ENCODE assay signal across 15 cellular contexts in genomic region chr2:101364878-101365277, GRCh38. TPM values are rescaled to one million over a fixed set of nuclear protein-coding genes. Genes with fewer than 3 reads are reported as not detected.
DNase-seq lines count a peak whose midpoint lies in the region; ATAC-seq and TF ChIP-seq lines count a peak whose summit lies in the region.
"Had no signal": no experiment of that assay in that cellular context is flagged by ENCODE, and none has a peak within 500 bp of the region (broad histone marks: within the 10 kb centered on the region; RNA-seq: fewer than 3 reads in every experiment).

No MANE protein-coding gene starts in this region.

- H3K27me3 Mint-ChIP-seq in activated CD8-positive, alpha-beta T cell treated with anti-CD3 and anti-CD28 coated beads, Interleukin-2, amount 10 ng/mL, durations not matched to agents 7 days and 5 days (ENCODE audit: low read depth), result peaks cover 21% of the 10 kb centered on the region
- no peaks in the 10 kb centered on the region for H3K27me3 Mint-ChIP-seq in activated CD8-positive, alpha-beta T cell treated with anti-CD3 and anti-CD28 coated beads for 36 hours
- peaks cover 23% of the 10 kb centered on the region for H3K27me3 Mint-ChIP-seq in activated T-helper 2 cell treated with anti-CD3 and anti-CD28 coated beads, Interferon-gamma antibody, Interleukin-2, Interleukin-4, amounts not matched to agents 10 μg/mL and 5 μg/mL and 100 μg/mL, durations not matched to agents 14 hours and 24 hours and 36 hours (ENCODE audit: low read depth)

- no peaks in the 10 kb centered on the region for H3K9me3 Mint-ChIP-seq in activated CD8-positive, alpha-beta T cell treated with anti-CD3 and anti-CD28 coated beads, Interleukin-2, amount 10 ng/mL, durations not matched to agents 7 days and 5 days (ENCODE audit: insufficient read depth)
- no peaks in the 10 kb centered on the region for H3K9me3 Mint-ChIP-seq in activated CD8-positive, alpha-beta T cell treated with anti-CD3 and anti-CD28 coated beads for 36 hours
- no peaks in the 10 kb centered on the region for H3K9me3 Mint-ChIP-seq in activated T-helper 2 cell treated with anti-CD3 and anti-CD28 coated beads, Interferon-gamma antibody, Interleukin-2, Interleukin-4, amounts not matched to agents 10 μg/mL and 5 μg/mL and 100 μg/mL, durations not matched to agents 14 hours and 24 hours and 36 hours
- H3K9me3 Mint-ChIP-seq: HFFc6 had no signal

- H3K36me3 Mint-ChIP-seq in activated CD8-positive, alpha-beta T cell treated with anti-CD3 and anti-CD28 coated beads, Interleukin-2, amount 10 ng/mL, durations not matched to agents 7 days and 5 days (ENCODE audit: low read depth), result no peaks in the 10 kb centered on the region
- no peaks in the 10 kb centered on the region for H3K36me3 Mint-ChIP-seq in activated CD8-positive, alpha-beta T cell treated with anti-CD3 and anti-CD28 coated beads for 36 hours (ENCODE audit: low read depth)
- H3K36me3 Mint-ChIP-seq in activated T-helper 2 cell treated with anti-CD3 and anti-CD28 coated beads, Interferon-gamma antibody, Interleukin-2, Interleukin-4, amounts not matched to agents 10 μg/mL and 5 μg/mL and 100 μg/mL, durations not matched to agents 14 hours and 24 hours and 36 hours (ENCODE audit: low read depth), result no peaks in the 10 kb centered on the region

- peak overlapping the region; percentile 41 for H3K27ac ChIP-seq in angular gyrus (ENCODE audit: low read depth, low read length)
- H3K27ac ChIP-seq: 22Rv1, BLaER1, HL-60 had no signal

- TF ChIP-seq CTCF in activated CD8-positive, alpha-beta T cell treated with anti-CD3 and anti-CD28 coated beads for 36 hours (IDR thresholded peaks at IDR 0.05), result no peak

- no peak overlapping the region for H3K4me3 Mint-ChIP-seq in activated CD8-positive, alpha-beta T cell treated with anti-CD3 and anti-CD28 coated beads, Interleukin-2, amount 10 ng/mL, durations not matched to agents 7 days and 5 days
- no peak overlapping the region for H3K4me3 Mint-ChIP-seq in activated CD8-positive, alpha-beta T cell treated with anti-CD3 and anti-CD28 coated beads for 36 hours
- H3K4me3 Mint-ChIP-seq in activated T-helper 2 cell treated with anti-CD3 and anti-CD28 coated beads, Interferon-gamma antibody, Interleukin-2, Interleukin-4, amounts not matched to agents 10 μg/mL and 5 μg/mL and 100 μg/mL, durations not matched to agents 14 hours and 24 hours and 36 hours (ENCODE audit: low read depth), result no peak overlapping the region
- H3K4me3 Mint-ChIP-seq: HFFc6 had no signal

- CTCF ChIA-PET in activated CD8-positive, alpha-beta T cell treated with anti-CD3 and anti-CD28 coated beads, Interleukin-2, amount 10 ng/mL, durations not matched to agents 7 days and 5 days (lab: Charles Lee), result no interaction called here
- CTCF ChIA-PET in activated CD8-positive, alpha-beta T cell treated with anti-CD3 and anti-CD28 coated beads for 36 hours (lab: Charles Lee), result no interaction called here

- no peak for DNase-seq in activated CD8-positive, alpha-beta T cell treated with anti-CD3 and anti-CD28 coated beads, Interleukin-2, amount 10 ng/mL, durations not matched to agents 7 days and 5 days
- DNase-seq in activated CD8-positive, alpha-beta T cell treated with anti-CD3 and anti-CD28 coated beads for 36 hours, result no peak
- DNase-seq in middle frontal gyrus (ENCODE audit: extremely low spot score, low spot score) (peak; percentile 46), superior temporal gyrus (ENCODE audit: extremely low spot score) (peak; percentile 66), MV-4-11 (lab: John Stamatoyannopoulos, UW) (no peak), cortex of kidney (lab: John Stamatoyannopoulos, UW) (no peak)
- DNase-seq in activated T-helper 2 cell treated with anti-CD3 and anti-CD28 coated beads, Interferon-gamma antibody, Interleukin-2, Interleukin-4, amounts not matched to agents 10 μg/mL and 5 μg/mL and 100 μg/mL, durations not matched to agents 14 hours and 24 hours and 36 hours (ENCODE audit: low spot score), result no peak
- DNase-seq: Calu3, DMS 273 treated with DMSO at 0.1 percent for 48 hours, HFFc6 had no signal

- ATAC-seq in activated CD8-positive, alpha-beta T cell treated with anti-CD3 and anti-CD28 coated beads, Interleukin-2, amount 10 ng/mL, durations not matched to agents 7 days and 5 days, result no peak
- no peak for ATAC-seq in activated CD8-positive, alpha-beta T cell treated with anti-CD3 and anti-CD28 coated beads for 36 hours

- intact Hi-C loops in activated CD8-positive, alpha-beta T cell treated with anti-CD3 and anti-CD28 coated beads for 36 hours (cut with micrococcal nuclease), result no loop called here
- intact Hi-C loops in activated T-helper 2 cell treated with anti-CD3 and anti-CD28 coated beads, Interferon-gamma antibody, Interleukin-2, Interleukin-4, amounts not matched to agents 10 μg/mL and 5 μg/mL and 100 μg/mL, durations not matched to agents 14 hours and 24 hours and 36 hours (cut with micrococcal nuclease), result no loop called here

- POLR2A ChIA-PET in activated CD8-positive, alpha-beta T cell treated with anti-CD3 and anti-CD28 coated beads, Interleukin-2, amount 10 ng/mL, durations not matched to agents 7 days and 5 days (lab: Charles Lee), result no interaction called here
- POLR2A ChIA-PET in activated CD8-positive, alpha-beta T cell treated with anti-CD3 and anti-CD28 coated beads for 36 hours (lab: Charles Lee), result no interaction called here

- H3K27ac Mint-ChIP-seq in activated CD8-positive, alpha-beta T cell treated with anti-CD3 and anti-CD28 coated beads, Interleukin-2, amount 10 ng/mL, durations not matched to agents 7 days and 5 days, result peak overlapping the region; percentile 58
- H3K27ac Mint-ChIP-seq in activated CD8-positive, alpha-beta T cell treated with anti-CD3 and anti-CD28 coated beads for 36 hours, result no peak overlapping the region
- H3K27ac Mint-ChIP-seq in activated T-helper 2 cell treated with anti-CD3 and anti-CD28 coated beads, Interferon-gamma antibody, Interleukin-2, Interleukin-4, amounts not matched to agents 10 μg/mL and 5 μg/mL and 100 μg/mL, durations not matched to agents 14 hours and 24 hours and 36 hours, result no peak overlapping the region
- H3K27ac Mint-ChIP-seq: HFFc6 had no signal

- peaks cover 25% of the 10 kb centered on the region for H3K4me1 Mint-ChIP-seq in activated CD8-positive, alpha-beta T cell treated with anti-CD3 and anti-CD28 coated beads, Interleukin-2, amount 10 ng/mL, durations not matched to agents 7 days and 5 days (ENCODE audit: low read depth)
- H3K4me1 Mint-ChIP-seq in activated CD8-positive, alpha-beta T cell treated with anti-CD3 and anti-CD28 coated beads for 36 hours (ENCODE audit: low read depth), result peaks cover 15% of the 10 kb centered on the region
- H3K4me1 Mint-ChIP-seq in activated T-helper 2 cell treated with anti-CD3 and anti-CD28 coated beads, Interferon-gamma antibody, Interleukin-2, Interleukin-4, amounts not matched to agents 10 μg/mL and 5 μg/mL and 100 μg/mL, durations not matched to agents 14 hours and 24 hours and 36 hours (ENCODE audit: low read depth), result peaks cover 24% of the 10 kb centered on the region

RNA-seq across cellular contexts. Expression of gene CREG2, which starts 22.4 kb away (rescaled TPM):
- total RNA-seq in activated CD8-positive, alpha-beta T cell treated with anti-CD3 and anti-CD28 coated beads, Interleukin-2, amount 10 ng/mL, durations not matched to agents 7 days and 5 days, result not detected
- not detected for total RNA-seq in activated CD8-positive, alpha-beta T cell treated with anti-CD3 and anti-CD28 coated beads for 36 hours
- not detected in 2 replicates for total RNA-seq in activated T-helper 2 cell treated with anti-CD3 and anti-CD28 coated beads, Interferon-gamma antibody, Interleukin-2, Interleukin-4, amounts not matched to agents 10 μg/mL and 5 μg/mL and 100 μg/mL, durations not matched to agents 14 hours and 24 hours and 36 hours
- total RNA-seq: A673, HFFc6 had no signal

RNA-seq across cellular contexts. Expression of gene RNF149, which starts 56.4 kb away (rescaled TPM):
- total RNA-seq in activated CD8-positive, alpha-beta T cell treated with anti-CD3 and anti-CD28 coated beads, Interleukin-2, amount 10 ng/mL, durations not matched to agents 7 days and 5 days, result 10 to 100 TPM; 64.2 to 71.5 TPM
- 10 to 100 TPM; 48.7 to 53.2 TPM for total RNA-seq in activated CD8-positive, alpha-beta T cell treated with anti-CD3 and anti-CD28 coated beads for 36 hours
- 50.4 and 54.9 TPM in 2 replicates for total RNA-seq in activated T-helper 2 cell treated with anti-CD3 and anti-CD28 coated beads, Interferon-gamma antibody, Interleukin-2, Interleukin-4, amounts not matched to agents 10 μg/mL and 5 μg/mL and 100 μg/mL, durations not matched to agents 14 hours and 24 hours and 36 hours

Comparison
In these comparisons a context has a peak if more than half of its experiments do, and no peak if none do; other contexts are left out.
1. DNase-seq: peak in middle frontal gyrus (single experiment) and superior temporal gyrus (single experiment); none in activated CD8-positive, alpha-beta T cell treated with anti-CD3 and anti-CD28 coated beads, Interleukin-2, amount 10 ng/mL, durations not matched to agents 7 days and 5 days (single experiment), activated CD8-positive, alpha-beta T cell treated with anti-CD3 and anti-CD28 coated beads for 36 hours (single experiment), MV-4-11 (single experiment), cortex of kidney (single experiment) and activated T-helper 2 cell treated with anti-CD3 and anti-CD28 coated beads, Interferon-gamma antibody, Interleukin-2, Interleukin-4, amounts not matched to agents 10 μg/mL and 5 μg/mL and 100 μg/mL, durations not matched to agents 14 hours and 24 hours and 36 hours (single experiment).